In genomic region chr12:102069707-102070106, GRCh38 we compare ENCODE assay signal across 19 cellular contexts. TPM values are rescaled to one million over a fixed set of nuclear protein-coding genes. Genes with fewer than 3 reads are reported as not detected.
DNase-seq lines count a peak whose midpoint lies in the region; ATAC-seq, FAIRE-seq and TF ChIP-seq lines count a peak whose summit lies in the region.
"Had no signal": no experiment of that assay in that cellular context is flagged by ENCODE, and none has a peak within 500 bp of the region (broad histone marks: within the 10 kb centered on the region; RNA-seq: fewer than 3 reads in every experiment).

No MANE protein-coding gene starts in this region.

- no peak overlapping the region for H3K4me2 ChIP-seq in HepG2 (ENCODE audit: low read depth, low read length)

- TF ChIP-seq RAD21 in liver (IDR thresholded peaks at IDR 0.05), result no peak
- TF ChIP-seq RAD21 in HepG2 (CRISPR knock-in tag; IDR thresholded peaks at IDR 0.05), result no peak

- FAIRE-seq in HepG2 (lab: Jason Lieb, UNC) (no peak), endometrium (lab: Jason Lieb, UNC) (peak; percentile 90), frontal cortex (lab: Jason Lieb, UNC) (no peak)
- FAIRE-seq: GM18507, H54 had no signal

- H4K20me1 ChIP-seq in HepG2 (ENCODE audit: insufficient read depth, low read length), result no peaks in the 10 kb centered on the region

- no peak for DNase-seq in HepG2 (ENCODE audit: low spot score)
- no peak for DNase-seq in right lobe of liver
- DNase-seq in AML-193 (lab: John Stamatoyannopoulos, UW), result no peak
- DNase-seq in frontal cortex (ENCODE audit: low spot score in 2 of 2), result no peak
- DNase-seq in lower leg skin (ENCODE audit: low spot score in 2 of 2), result no peak
- DNase-seq: 8988T; ACHN; BE2C; CD4-positive, alpha-beta memory T cell; DMS79; GM23248 had no signal

- ATAC-seq in HepG2, result no peak
- ATAC-seq in right lobe of liver, result peak; percentile 47 to 79 (median 60)
- no peak for ATAC-seq in HG03095 (IDR thresholded peaks at IDR 0.05; ENCODE audit: unreplicated experiment)
- ATAC-seq: GM12878, HCT116 had no signal

- no peak overlapping the region for H2AFZ ChIP-seq in HepG2 (ENCODE audit: low read length)
- H2AFZ ChIP-seq: GM23248 had no signal

- no peaks in the 10 kb centered on the region for H3K79me2 ChIP-seq in HepG2 (ENCODE audit: insufficient read depth, low read length)

- intact Hi-C loops in HepG2 (cut with micrococcal nuclease; ENCODE audit: unreplicated experiment) (no loop called here), right lobe of liver (cut with DNase I) (no loop called here), lower leg skin (cut with DNase I; ENCODE audit: low total_unique reads) (loop anchor here (1.0 kb wide), 1 partner anchor 25 kb away; no protein-coding TSS in a partner anchor)

- TF ChIP-seq CTCF in liver (IDR thresholded peaks at IDR 0.05; ENCODE audit: low read depth, low read length, missing input control) (no peak), HepG2 (CRISPR knock-in tag; IDR thresholded peaks at IDR 0.05) (no peak), right lobe of liver (IDR thresholded peaks at IDR 0.05) (no peak), lower leg skin (IDR thresholded peaks at IDR 0.05) (no peak)

- H3K9ac ChIP-seq in liver (ENCODE audit: low read depth in 1 of 2, low read length in 2 of 2), result no peak overlapping the region
- no peak overlapping the region for H3K9ac ChIP-seq in HepG2 (ENCODE audit: insufficient read depth, low read depth, low read length)
- H3K9ac ChIP-seq: GM23248 had no signal

- H3K9me3 ChIP-seq in liver (ENCODE audit: control insufficient read depth in 4 of 4, low read length in 3 of 4) (no peaks in the 10 kb centered on the region), HepG2 (ENCODE audit: low read length) (no peaks in the 10 kb centered on the region), right lobe of liver (no peaks in the 10 kb centered on the region)
- H3K9me3 ChIP-seq: BE2C had no signal

- TF ChIP-seq EP300 in HepG2 (IDR thresholded peaks at IDR 0.05; ENCODE audit: low read depth in 2 of 2, low read length in 2 of 2), result no peak
- TF ChIP-seq EP300 in HepG2 (CRISPR knock-in tag; IDR thresholded peaks at IDR 0.05; ENCODE audit: borderline replicate concordance), result no peak

- BruUV-seq in HepG2 (replicated peaks; lab: Mats Ljungman, UMichigan), result no TSS peak

- no peak overlapping the region for H3K4me3 ChIP-seq in liver (ENCODE audit: low read depth in 1 of 3, low read length in 3 of 3)
- no peak overlapping the region for H3K4me3 ChIP-seq in HepG2 (replicated peaks in 1 of 3; ENCODE audit: insufficient read depth in 1 of 3, low read depth in 2 of 3, low read length in 3 of 3)
- no peak overlapping the region for H3K4me3 ChIP-seq in right lobe of liver
- no peak overlapping the region for H3K4me3 ChIP-seq in lower leg skin (ENCODE audit: low read depth, poor library complexity, severe bottlenecking)
- H3K4me3 ChIP-seq: GM12878, GM23248 had no signal

- H3K27ac ChIP-seq in liver (ENCODE audit: low read depth in 1 of 2, low read length in 2 of 2), result no peak overlapping the region
- H3K27ac ChIP-seq in HepG2 (ENCODE audit: extremely low read length, insufficient read depth, low read length), result no peak overlapping the region
- H3K27ac ChIP-seq in right lobe of liver, result peak overlapping the region in 1 of 3 donors; percentile 3
- H3K27ac ChIP-seq: C4-2B, GM23248 had no signal

- POLR2A ChIA-PET in HepG2 (lab: Yijun Ruan, JAX), result no interaction called here

- CTCF ChIA-PET in HepG2 (lab: Yijun Ruan, JAX; ENCODE audit: low intra/inter-chr PET ratio, low total read pairs), result no interaction called here

- in situ Hi-C loops in HepG2 (cut with HindIII; ENCODE audit: extremely low pct_ligation_motif_present, low pct_unique_long_range_greater_than_20kb), result no loop called here

- H3K36me3 ChIP-seq in liver (ENCODE audit: control insufficient read depth in 4 of 4, insufficient read depth in 3 of 4, low read depth in 1 of 4, low read length in 3 of 4) (peaks cover 0 to 2% (median 0%) of the 10 kb centered on the region in 4 donors), HepG2 (replicated peaks in 1 of 2; ENCODE audit: control insufficient read depth in 1 of 2, insufficient read depth in 2 of 2, low read length in 2 of 2) (peaks cover 0 to under 1% of the 10 kb centered on the region in 2 experiments; a peak in 2 of 5 replicates), right lobe of liver (no peaks in the 10 kb centered on the region)
- H3K36me3 ChIP-seq: BE2C had no signal

- TF ChIP-seq POLR2A in HepG2 (IDR thresholded peaks at IDR 0.05; ENCODE audit: insufficient read depth in 1 of 2, low read depth in 2 of 2, low read length in 2 of 2), result no peak
- no peak for TF ChIP-seq POLR2A in right lobe of liver (IDR thresholded peaks at IDR 0.05)
- TF ChIP-seq POLR2A in lower leg skin (IDR thresholded peaks at IDR 0.05), result no peak

- 31% methylated on average over 3 of the region's 3 CpGs for WGBS in liver
- WGBS in HepG2 (ENCODE audit: low lambda C conversion rate), result 96% methylated on average over 3 of the region's 3 CpGs
- 27% methylated on average over 3 of the region's 3 CpGs for WGBS in right lobe of liver (ENCODE audit: insufficient coverage, low coverage, low lambda C conversion rate, missing lambda C conversion rate)
- WGBS in lower leg skin, 2 donors, result 72 to 81% methylated on average over 3 of the region's 3 CpGs

- H3K27me3 ChIP-seq in liver (ENCODE audit: control insufficient read depth in 4 of 4, insufficient read depth in 4 of 4, low read length in 3 of 4) (no peaks in the 10 kb centered on the region), HepG2 (ENCODE audit: control insufficient read depth in 1 of 2, insufficient read depth in 2 of 2, low read length in 2 of 2) (no peaks in the 10 kb centered on the region), right lobe of liver (no peaks in the 10 kb centered on the region)
- H3K27me3 ChIP-seq: BE2C had no signal

- H3K4me1 ChIP-seq in liver (ENCODE audit: control insufficient read depth in 4 of 4, insufficient read depth in 4 of 4, low read length in 3 of 4) (peaks cover 0 to 6% (median 2%) of the 10 kb centered on the region in 4 donors), HepG2 (ENCODE audit: insufficient read depth, low read length) (no peaks in the 10 kb centered on the region), right lobe of liver (peaks cover 0 to 12% (median 0%) of the 10 kb centered on the region in 4 donors)

RNA-seq across cellular contexts. Expression of gene WASHC3, which starts 7.9 kb away (rescaled TPM):
- total RNA-seq in liver (10 to 100 TPM; 22.4 to 25.3 TPM), HepG2 (2016; rRNA removed; fragmentation: Illumina TruSeq; extraction: Trizol) (32.7 and 40.5 TPM in 2 replicates), right lobe of liver (10 to 100 TPM; 13.0 to 35.3 (median 22.6) TPM), frontal cortex (49.3 TPM), lower leg skin (10 to 100 TPM; 33.5 to 74.7 (median 53.6) TPM)
- polyA plus RNA-seq in liver (10 to 100 TPM; 26.4 to 51.4 TPM), HepG2 (2011; rRNA removed) (36.0 and 47.3 TPM in 2 replicates)
- 16.5 and 22.9 TPM in 2 replicates for total RNA-seq in HepG2 (2016; cell fraction: cytosol; rRNA removed; fragmentation: Illumina TruSeq; extraction: Trizol; ENCODE audit: low read depth)
- 32.7 and 45.6 TPM in 2 replicates for total RNA-seq in HepG2 (2016; cell fraction: insoluble cytoplasmic fraction; rRNA removed; fragmentation: Illumina TruSeq; extraction: Trizol)
- 15.4 and 17.0 TPM in 2 replicates for total RNA-seq in HepG2 (2016; cell fraction: membrane; rRNA removed; fragmentation: Illumina TruSeq; extraction: Trizol)
- total RNA-seq in HepG2 (2016; cell fraction: nucleus; rRNA removed; fragmentation: Illumina TruSeq; extraction: Trizol), result 23.2 and 28.9 TPM in 2 replicates
- 26.2 and 34.9 TPM in 2 replicates for polyA plus RNA-seq in HepG2 (2011; cell fraction: cytosol; rRNA removed)
- polyA plus RNA-seq in HepG2 (2011; cell fraction: nucleus; rRNA removed), result 18.6 and 22.7 TPM in 2 replicates
- polyA plus RNA-seq in HepG2 (2012), result 23.8 and 31.6 TPM in 2 replicates
- 13.0 and 15.0 TPM in 2 replicates for polyA plus RNA-seq in HepG2 (2016; cell fraction: cytosol; fragmentation: Illumina TruSeq; extraction: Trizol; ENCODE audit: low read depth)
- 38.9 and 43.9 TPM in 2 replicates for polyA plus RNA-seq in HepG2 (2016; cell fraction: insoluble cytoplasmic fraction; fragmentation: Illumina TruSeq; extraction: Trizol; ENCODE audit: low read depth)
- 13.8 and 15.7 TPM in 2 replicates for polyA plus RNA-seq in HepG2 (2016; cell fraction: membrane; fragmentation: Illumina TruSeq; extraction: Trizol; ENCODE audit: low read depth)
- 24.6 and 25.4 TPM in 2 replicates for polyA plus RNA-seq in HepG2 (2016; cell fraction: nucleus; fragmentation: Illumina TruSeq; extraction: Trizol; ENCODE audit: insufficient read depth, low read depth)
- polyA minus RNA-seq in HepG2 (2011; rRNA and poly(A)+ RNA removed; ENCODE audit: low replicate concordance), result 9.5 and 16.6 TPM in 2 replicates
- 14.0 and 14.1 TPM in 2 replicates for polyA minus RNA-seq in HepG2 (2011; cell fraction: cytosol; rRNA and poly(A)+ RNA removed)
- polyA minus RNA-seq in HepG2 (2011; cell fraction: nucleus; rRNA and poly(A)+ RNA removed), result 27.4 and 42.3 TPM in 2 replicates

RNA-seq across cellular contexts. Expression of gene NUP37, which starts 50.2 kb away (rescaled TPM):
- total RNA-seq in liver (10 to 100 TPM in 1 of 2 donors, 1 to 10 TPM in 1; 8.2 to 24.5 TPM), HepG2 (2016; rRNA removed; fragmentation: Illumina TruSeq; extraction: Trizol) (80.1 and 130 TPM in 2 replicates), right lobe of liver (1 to 10 TPM; 5.6 to 9.9 (median 7.0) TPM), frontal cortex (4.1 TPM), lower leg skin (10 to 100 TPM; 12.9 to 28.9 (median 15.7) TPM)
- polyA plus RNA-seq in liver (1 to 10 TPM; 7.3 to 8.8 TPM), HepG2 (2011; rRNA removed) (29.4 and 50.6 TPM in 2 replicates)
- 15.1 and 15.2 TPM in 2 replicates for total RNA-seq in HepG2 (2016; cell fraction: cytosol; rRNA removed; fragmentation: Illumina TruSeq; extraction: Trizol; ENCODE audit: low read depth)
- 78.2 and 135 TPM in 2 replicates for total RNA-seq in HepG2 (2016; cell fraction: insoluble cytoplasmic fraction; rRNA removed; fragmentation: Illumina TruSeq; extraction: Trizol)
- total RNA-seq in HepG2 (2016; cell fraction: membrane; rRNA removed; fragmentation: Illumina TruSeq; extraction: Trizol), result 20.5 and 22.4 TPM in 2 replicates
- total RNA-seq in HepG2 (2016; cell fraction: nucleus; rRNA removed; fragmentation: Illumina TruSeq; extraction: Trizol), result 36.4 and 40.5 TPM in 2 replicates
- polyA plus RNA-seq in HepG2 (2011; cell fraction: cytosol; rRNA removed), result 22.0 and 25.7 TPM in 2 replicates
- polyA plus RNA-seq in HepG2 (2011; cell fraction: nucleus; rRNA removed), result 6.8 and 8.4 TPM in 2 replicates
- polyA plus RNA-seq in HepG2 (2012), result 35.0 and 41.4 TPM in 2 replicates
- polyA plus RNA-seq in HepG2 (2016; cell fraction: cytosol; fragmentation: Illumina TruSeq; extraction: Trizol; ENCODE audit: low read depth), result 7.8 and 9.1 TPM in 2 replicates
- 103 and 119 TPM in 2 replicates for polyA plus RNA-seq in HepG2 (2016; cell fraction: insoluble cytoplasmic fraction; fragmentation: Illumina TruSeq; extraction: Trizol; ENCODE audit: low read depth)
- 11.8 and 14.2 TPM in 2 replicates for polyA plus RNA-seq in HepG2 (2016; cell fraction: membrane; fragmentation: Illumina TruSeq; extraction: Trizol; ENCODE audit: low read depth)
- polyA plus RNA-seq in HepG2 (2016; cell fraction: nucleus; fragmentation: Illumina TruSeq; extraction: Trizol; ENCODE audit: insufficient read depth, low read depth), result 31.4 and 34.4 TPM in 2 replicates
- polyA minus RNA-seq in HepG2 (2011; rRNA and poly(A)+ RNA removed; ENCODE audit: low replicate concordance), result 12.3 and 26.8 TPM in 2 replicates
- 19.5 and 23.4 TPM in 2 replicates for polyA minus RNA-seq in HepG2 (2011; cell fraction: cytosol; rRNA and poly(A)+ RNA removed)
- polyA minus RNA-seq in HepG2 (2011; cell fraction: nucleus; rRNA and poly(A)+ RNA removed), result 22.0 and 28.2 TPM in 2 replicates

RNA-seq across cellular contexts. Expression of gene PARPBP, which starts 50.3 kb away (rescaled TPM):
- total RNA-seq in liver (10 to 100 TPM in 1 of 2 donors, under 1 TPM in 1; 0.33 to 24.9 TPM), HepG2 (2016; rRNA removed; fragmentation: Illumina TruSeq; extraction: Trizol) (28.4 and 43.3 TPM in 2 replicates), right lobe of liver (1 to 10 TPM in 3 of 6 experiments, under 1 TPM in 3; 0.33 to 2.8 (median 0.91) TPM), frontal cortex (6.5 TPM), lower leg skin (1 to 10 TPM; 1.2 to 2.0 (median 1.6) TPM)
- polyA plus RNA-seq in liver (under 1 TPM; 0.32 to 0.87 TPM), HepG2 (2011; rRNA removed) (4.3 and 6.7 TPM in 2 replicates)
- total RNA-seq in HepG2 (2016; cell fraction: cytosol; rRNA removed; fragmentation: Illumina TruSeq; extraction: Trizol; ENCODE audit: low read depth), result 9.2 and 10.5 TPM in 2 replicates
- total RNA-seq in HepG2 (2016; cell fraction: insoluble cytoplasmic fraction; rRNA removed; fragmentation: Illumina TruSeq; extraction: Trizol), result 27.2 and 43.8 TPM in 2 replicates
- total RNA-seq in HepG2 (2016; cell fraction: membrane; rRNA removed; fragmentation: Illumina TruSeq; extraction: Trizol), result 18.1 and 20.1 TPM in 2 replicates
- total RNA-seq in HepG2 (2016; cell fraction: nucleus; rRNA removed; fragmentation: Illumina TruSeq; extraction: Trizol), result 42.1 and 44.8 TPM in 2 replicates
- 1.8 and 2.8 TPM in 2 replicates for polyA plus RNA-seq in HepG2 (2011; cell fraction: cytosol; rRNA removed)
- polyA plus RNA-seq in HepG2 (2011; cell fraction: nucleus; rRNA removed), result 6.8 and 6.9 TPM in 2 replicates
- polyA plus RNA-seq in HepG2 (2012), result 5.9 and 8.7 TPM in 2 replicates
- 5.9 and 6.6 TPM in 2 replicates for polyA plus RNA-seq in HepG2 (2016; cell fraction: cytosol; fragmentation: Illumina TruSeq; extraction: Trizol; ENCODE audit: low read depth)
- polyA plus RNA-seq in HepG2 (2016; cell fraction: insoluble cytoplasmic fraction; fragmentation: Illumina TruSeq; extraction: Trizol; ENCODE audit: low read depth), result 36.8 and 38.0 TPM in 2 replicates
- polyA plus RNA-seq in HepG2 (2016; cell fraction: membrane; fragmentation: Illumina TruSeq; extraction: Trizol; ENCODE audit: low read depth), result 13.0 and 14.4 TPM in 2 replicates
- 24.2 and 25.3 TPM in 2 replicates for polyA plus RNA-seq in HepG2 (2016; cell fraction: nucleus; fragmentation: Illumina TruSeq; extraction: Trizol; ENCODE audit: insufficient read depth, low read depth)
- polyA minus RNA-seq in HepG2 (2011; rRNA and poly(A)+ RNA removed; ENCODE audit: low replicate concordance), result 3.8 and 19.2 TPM in 2 replicates
- 2.5 and 3.9 TPM in 2 replicates for polyA minus RNA-seq in HepG2 (2011; cell fraction: cytosol; rRNA and poly(A)+ RNA removed)
- 33.8 and 47.3 TPM in 2 replicates for polyA minus RNA-seq in HepG2 (2011; cell fraction: nucleus; rRNA and poly(A)+ RNA removed)

Comparison
In these comparisons a context has a peak if more than half of its experiments do, and no peak if none do; other contexts are left out.
1. ATAC-seq: peak in right lobe of liver (4 of 4); none in HepG2 (single experiment) and HG03095 (single experiment).